In the genomic region with DNA sequence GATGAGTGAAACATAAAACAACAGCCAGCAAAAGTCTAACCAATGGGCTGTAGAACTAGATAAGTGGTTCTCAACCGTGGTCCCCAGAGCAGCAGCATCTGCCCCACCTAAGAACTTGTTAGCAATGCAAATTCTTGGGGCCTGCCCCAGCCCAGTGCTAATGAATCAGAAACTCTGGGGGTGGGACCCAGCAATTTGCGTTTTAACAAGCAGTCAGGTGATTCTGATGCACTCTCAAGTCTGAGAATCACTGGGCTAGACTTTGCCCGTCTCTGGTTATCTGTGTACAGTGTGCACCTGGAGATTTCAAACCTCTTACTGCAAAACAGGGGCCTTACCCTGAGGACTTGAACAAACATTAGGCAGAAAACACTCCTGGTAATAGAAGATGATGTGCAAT, we compare ENCODE assay signal across 11 cellular contexts.
DNase-seq lines count a peak whose midpoint lies in the region; ATAC-seq and TF ChIP-seq lines count a peak whose summit lies in the region.
"Had no signal": no experiment of that assay in that cellular context is flagged by ENCODE, and none has a peak within 500 bp of the region (broad histone marks: within the 10 kb centered on the region; RNA-seq: fewer than 3 reads in every experiment).

No MANE protein-coding gene starts in this region.

- H3K36me3 ChIP-seq in ES-I3 (ENCODE audit: insufficient read depth, low read length): no peaks in the 10 kb centered on the region

- no peaks in the 10 kb centered on the region for H3K9me3 ChIP-seq in ES-I3 (ENCODE audit: control insufficient read depth, insufficient read depth, low read length)

- intact Hi-C loops in head of caudate nucleus (cut with DNase I): no loop called here

- H3K4me1 ChIP-seq in ES-I3 (ENCODE audit: insufficient read depth, low read length): peaks cover 49% of the 10 kb centered on the region

- 0 out of 2 replicates have a peak overlapping the region, but pooled peaks have one; percentile 2 for H3K9ac ChIP-seq in ES-I3 (ENCODE audit: low read depth, low read length)

- peak; percentile 75 for ATAC-seq in GM21825 (IDR thresholded peaks at IDR 0.05; ENCODE audit: unreplicated experiment)
- no peak for ATAC-seq in omental fat pad (ENCODE audit: low FRiP score)

- H3K4me3 ChIP-seq in foreskin fibroblast (ENCODE audit: low read depth in 1 of 2, low read length in 2 of 2): no peak overlapping the region

- TF ChIP-seq CTCF in foreskin fibroblast (IDR thresholded peaks at IDR 0.05; ENCODE audit: low read depth, low read length): no peak
- no peak for TF ChIP-seq CTCF in omental fat pad (IDR thresholded peaks at IDR 0.05)

- DNase-seq in NCI-H1436 (lab: John Stamatoyannopoulos, UW) (peak; percentile 93), head of caudate nucleus (peak in 28 of 42 donors; percentile 22 to 83 (median 52)), NCI-H2081 treated with DMSO at 0.1 percent for 48 hours (lab: John Stamatoyannopoulos, UW) (no peak), foreskin fibroblast (no peak), omental fat pad (ENCODE audit: low spot score) (no peak)
- no peak for DNase-seq in activated CD4-positive, CD25-positive, alpha-beta regulatory T cell (lab: John Stamatoyannopoulos, UW)
- DNase-seq: activated CD8-positive, alpha-beta memory T cell treated with anti-CD3 and anti-CD28 coated beads for 24 hours; CD4-positive, alpha-beta T cell; dermis blood vessel endothelial cell had no signal

Comparison
In these comparisons a context has a peak if more than half of its experiments do, and no peak if none do; other contexts are left out.
1. DNase-seq: peak in NCI-H1436 (single experiment) and head of caudate nucleus (28 of 42); none in activated CD4-positive, CD25-positive, alpha-beta regulatory T cell (0 of 4), NCI-H2081 treated with DMSO at 0.1 percent for 48 hours (single experiment), foreskin fibroblast (0 of 2) and omental fat pad (single experiment).